In genomic region chr1:38989979-38990378, GRCh38 we compare ENCODE assay signal across 10 cellular contexts. TPM values are rescaled to one million over a fixed set of nuclear protein-coding genes. Genes with fewer than 3 reads are reported as not detected.
A peak's percentile ranks its signal among the peaks of the same experiment; 100 is the strongest.
DNase-seq lines count a peak whose midpoint lies in the region; ATAC-seq and TF ChIP-seq lines count a peak whose summit lies in the region.
"Had no signal": no experiment of that assay in that cellular context is flagged by ENCODE, and none has a peak within 500 bp of the region (broad histone marks: within the 10 kb centered on the region; RNA-seq: fewer than 3 reads in every experiment).

No MANE protein-coding gene starts in this region.

- H3K36me3 ChIP-seq in ACC112 (ENCODE audit: insufficient read depth, low read length) (no peaks in the 10 kb centered on the region), aorta (ENCODE audit: control insufficient read depth in 1 of 2, insufficient read depth in 2 of 2, low read length in 1 of 2) (no peaks in the 10 kb centered on the region)
- no peaks in the 10 kb centered on the region for H3K36me3 ChIP-seq in effector memory CD4-positive, alpha-beta T cell (ENCODE audit: control insufficient read depth, insufficient read depth, low read length)

- H3K4me3 ChIP-seq in ACC112 (ENCODE audit: low read depth, low read length) (peak overlapping the region; percentile 95), aorta (ENCODE audit: low read length in 2 of 2) (no peak overlapping the region)
- H3K4me3 ChIP-seq in effector memory CD4-positive, alpha-beta T cell (ENCODE audit: insufficient read depth, low read depth, low read length, poor library complexity, severe bottlenecking), result no peak overlapping the region

- no peak for TF ChIP-seq CTCF in brain (conservative IDR thresholded peaks at IDR 0.05)

- POLR2A ChIA-PET in naive thymus-derived CD8-positive, alpha-beta T cell (lab: Charles Lee), result interaction anchor here (0.7 to 1.4 kb wide), 4 partner anchors 12 to 45 kb away, joined by 3 to 6 read pairs (median 5); partner anchors contain the start of gene NDUFS5

- H3K27ac Mint-ChIP-seq in IgD-negative memory B cell (peak overlapping the region; percentile 88 to 94 (median 89)), brain (peak overlapping the region; percentile 90 to 94 (median 94))
- H3K27ac Mint-ChIP-seq in naive thymus-derived CD8-positive, alpha-beta T cell, result peak overlapping the region; percentile 71 to 95 (median 92)

- intact Hi-C loops in aorta (cut with DNase I), result loop anchor here (5.0 to 10.0 kb wide), 2 partner anchors 115 to 133 kb away; partner anchors contain the start of genes MYCBP (in 1 of the 2) and RRAGC (in 1 of the 2)

- peaks cover 3% of the 10 kb centered on the region for H3K36me3 Mint-ChIP-seq in IgD-negative memory B cell
- peaks cover 20% of the 10 kb centered on the region for H3K36me3 Mint-ChIP-seq in brain
- H3K36me3 Mint-ChIP-seq in naive thymus-derived CD8-positive, alpha-beta T cell, result peaks cover 0 to 18% (median 3%) of the 10 kb centered on the region in 3 donors

- H3K4me1 Mint-ChIP-seq in IgD-negative memory B cell (peaks cover 17 to 23% (median 22%) of the 10 kb centered on the region in 3 donors), brain (peaks cover 38% of the 10 kb centered on the region)
- H3K4me1 Mint-ChIP-seq in naive thymus-derived CD8-positive, alpha-beta T cell, result peaks cover 17 to 34% (median 32%) of the 10 kb centered on the region in 4 donors

- H2AFZ ChIP-seq in ACC112 (ENCODE audit: low read length, unreplicated experiment), result peak overlapping the region; percentile 97

- no peaks in the 10 kb centered on the region for H3K9me3 ChIP-seq in aorta (ENCODE audit: control insufficient read depth, low read length)
- H3K9me3 ChIP-seq in effector memory CD4-positive, alpha-beta T cell (ENCODE audit: control insufficient read depth, low read length), result no peaks in the 10 kb centered on the region

- H3K4me3 Mint-ChIP-seq in IgD-negative memory B cell, result peak overlapping the region; percentile 83 to 95 (median 85)
- H3K4me3 Mint-ChIP-seq in brain, result peak overlapping the region; percentile 80 to 92 (median 84)
- peak overlapping the region; percentile 75 to 88 (median 82) for H3K4me3 Mint-ChIP-seq in naive thymus-derived CD8-positive, alpha-beta T cell

- H3K27me3 Mint-ChIP-seq in IgD-negative memory B cell (peaks cover 4% of the 10 kb centered on the region), brain (peaks cover 7% of the 10 kb centered on the region)
- H3K27me3 Mint-ChIP-seq in naive thymus-derived CD8-positive, alpha-beta T cell, result peaks cover 0 to 8% (median 0%) of the 10 kb centered on the region in 5 donors

- no peaks in the 10 kb centered on the region for H3K9me3 Mint-ChIP-seq in IgD-negative memory B cell
- no peaks in the 10 kb centered on the region for H3K9me3 Mint-ChIP-seq in brain
- H3K9me3 Mint-ChIP-seq in naive thymus-derived CD8-positive, alpha-beta T cell, result no peaks in the 10 kb centered on the region

- peak overlapping the region; percentile 72 for H3K27ac ChIP-seq in ACC112 (ENCODE audit: low read depth, low read length)
- no peak overlapping the region for H3K27ac ChIP-seq in aorta (ENCODE audit: low read depth in 1 of 2, low read length in 2 of 2)
- no peak overlapping the region for H3K27ac ChIP-seq in effector memory CD4-positive, alpha-beta T cell (ENCODE audit: insufficient read depth, low read length, poor library complexity, severe bottlenecking)

- WGBS in aorta, 2 donors, result 48 to 80% methylated on average over 2 of the region's 2 CpGs

- no peak for ATAC-seq in naive thymus-derived CD8-positive, alpha-beta T cell
- no peak for ATAC-seq in left lobe of liver
- ATAC-seq in GM21447 (IDR thresholded peaks at IDR 0.05; ENCODE audit: unreplicated experiment), result no peak
- no peak for ATAC-seq in aorta (ENCODE audit: low FRiP score)

- H3K4me1 ChIP-seq in ACC112 (ENCODE audit: control insufficient read depth, insufficient read depth, low read length, unreplicated experiment) (peaks cover 49% of the 10 kb centered on the region), aorta (ENCODE audit: control insufficient read depth in 1 of 2, insufficient read depth in 2 of 2, low read length in 2 of 2) (peaks cover 2 to 6% of the 10 kb centered on the region in 2 donors)
- H3K4me1 ChIP-seq in effector memory CD4-positive, alpha-beta T cell (ENCODE audit: control insufficient read depth, insufficient read depth, low read length, poor library complexity, severe bottlenecking), result peaks cover 25% of the 10 kb centered on the region

- H3K27me3 ChIP-seq in ACC112 (ENCODE audit: insufficient read depth, low read length) (no peaks in the 10 kb centered on the region), aorta (ENCODE audit: control insufficient read depth in 1 of 2, insufficient read depth in 2 of 2, low read length in 1 of 2) (no peaks in the 10 kb centered on the region)
- H3K27me3 ChIP-seq in effector memory CD4-positive, alpha-beta T cell (replicated peaks; ENCODE audit: control insufficient read depth, insufficient read depth, low read length, poor library complexity, severe bottlenecking), result no peaks in the 10 kb centered on the region

- DNase-seq in naive thymus-derived CD8-positive, alpha-beta T cell, result no peak
- DNase-seq in left lobe of liver (ENCODE audit: low spot score), result no peak
- DNase-seq in aorta, result no peak
- no peak for DNase-seq in effector memory CD4-positive, alpha-beta T cell
- DNase-seq: NCI-H146; stimulated activated CD4-positive, alpha-beta T cell treated with anti-CD3 and anti-CD28 coated beads, Interleukin-4, amount 100 ng/mL, for 4 hours had no signal

- peaks cover 41% of the 10 kb centered on the region for H3K79me2 ChIP-seq in ACC112 (ENCODE audit: control insufficient read depth, insufficient read depth, low read length, unreplicated experiment)

RNA-seq across cellular contexts. Expression of gene AKIRIN1, which starts 1.1 kb away (rescaled TPM):
- polyA plus RNA-seq in IgD-negative memory B cell (75.8 TPM), brain (ENCODE audit: insufficient read depth, low read depth, low replicate concordance) (33.0 TPM), aorta (10 to 100 TPM; 22.0 to 40.8 TPM)
- total RNA-seq in naive thymus-derived CD8-positive, alpha-beta T cell, result 10 to 100 TPM; 74.5 to 76.0 TPM
- polyA plus RNA-seq in naive thymus-derived CD8-positive, alpha-beta T cell, result 10 to 100 TPM; 92.9 to 99.2 (median 93.7) TPM
- total RNA-seq in left lobe of liver (24.2 TPM), aorta (10 to 100 TPM; 36.7 to 43.7 TPM)

RNA-seq across cellular contexts. Expression of gene NDUFS5, which starts 36.2 kb away (rescaled TPM):
- 312 TPM for polyA plus RNA-seq in IgD-negative memory B cell
- polyA plus RNA-seq in brain (ENCODE audit: insufficient read depth, low read depth, low replicate concordance), result 540 TPM
- total RNA-seq in naive thymus-derived CD8-positive, alpha-beta T cell, result 100 to 1,000 TPM; 104 to 118 TPM
- polyA plus RNA-seq in naive thymus-derived CD8-positive, alpha-beta T cell, result 100 to 1,000 TPM; 614 to 657 (median 626) TPM
- 104 TPM for total RNA-seq in left lobe of liver
- total RNA-seq in aorta, result 100 to 1,000 TPM; 114 to 134 TPM
- 100 to 1,000 TPM; 511 to 574 TPM for polyA plus RNA-seq in aorta

RNA-seq across cellular contexts. Expression of gene RHBDL2, which starts 48.3 kb away (rescaled TPM):
- polyA plus RNA-seq in IgD-negative memory B cell (not detected), brain (ENCODE audit: insufficient read depth, low read depth, low replicate concordance) (2.6 TPM), aorta (not detected)
- not detected for total RNA-seq in naive thymus-derived CD8-positive, alpha-beta T cell
- polyA plus RNA-seq in naive thymus-derived CD8-positive, alpha-beta T cell, result under 1 TPM in 1 of 3 donors, not detected in 2; 0.14 TPM
- total RNA-seq in left lobe of liver (not detected), aorta (under 1 TPM in 1 of 2 donors, not detected in 1; 0.57 TPM)
